Comparison of ENCODE assay signal across 8 cellular contexts in genomic region chr17:74453665-74454196, GRCh38. TPM values are rescaled to one million over a fixed set of nuclear protein-coding genes. Genes with fewer than 3 reads are reported as not detected.
DNase-seq lines count a peak whose midpoint lies in the region; ATAC-seq and TF ChIP-seq lines count a peak whose summit lies in the region.

No MANE protein-coding gene starts in this region.

- intact Hi-C loops in CD14-positive monocyte (cut with micrococcal nuclease) = no loop called here

- peaks cover 9 to 29% (median 11%) of the 10 kb centered on the region in 3 donors for H3K27me3 Mint-ChIP-seq in CD14-positive monocyte (ENCODE audit: low read depth in 3 of 3)

- 5% methylated on average over 7 of the region's 43 CpGs for WGBS in smooth muscle cell (ENCODE audit: low lambda C conversion rate)

- H3K4me3 ChIP-seq in right atrium auricular region (peak overlapping the region; percentile 28 to 53), smooth muscle cell (peak overlapping the region; percentile 44)

- H3K27me3 ChIP-seq in right atrium auricular region = no peaks in the 10 kb centered on the region
- no peaks in the 10 kb centered on the region for H3K27me3 ChIP-seq in smooth muscle cell (ENCODE audit: low read depth)

- H3K36me3 Mint-ChIP-seq in CD14-positive monocyte = peaks cover 0 to 2% of the 10 kb centered on the region in 2 donors

- H3K27ac ChIP-seq in right atrium auricular region (peak overlapping the region; percentile 82 to 88), smooth muscle cell (ENCODE audit: low read depth) (no peak overlapping the region)

- H3K9ac ChIP-seq in smooth muscle cell (ENCODE audit: low read depth) = no peak overlapping the region

- ATAC-seq in GM21367 (IDR thresholded peaks at IDR 0.05; ENCODE audit: unreplicated experiment) = peak; percentile 21

- H3K27ac Mint-ChIP-seq in CD14-positive monocyte = no peak overlapping the region

- peaks cover 20% of the 10 kb centered on the region for H3K4me1 Mint-ChIP-seq in CD14-positive monocyte

- no peaks in the 10 kb centered on the region for H3K36me3 ChIP-seq in right atrium auricular region
- no peaks in the 10 kb centered on the region for H3K36me3 ChIP-seq in smooth muscle cell (ENCODE audit: low read depth)

- H3K4me1 ChIP-seq in right atrium auricular region (peaks cover 0 to 48% of the 10 kb centered on the region in 2 donors), smooth muscle cell (ENCODE audit: low read depth) (peaks cover 27% of the 10 kb centered on the region)

- no peaks in the 10 kb centered on the region for H3K79me2 ChIP-seq in smooth muscle cell (ENCODE audit: low read depth)

- no peaks in the 10 kb centered on the region for H4K20me1 ChIP-seq in smooth muscle cell (ENCODE audit: low read depth)

- no peaks in the 10 kb centered on the region for H3K9me3 ChIP-seq in right atrium auricular region
- no peaks in the 10 kb centered on the region for H3K9me3 ChIP-seq in smooth muscle cell (replicated peaks; ENCODE audit: low read depth)

- no peak overlapping the region for H2AFZ ChIP-seq in smooth muscle cell (ENCODE audit: low read depth)

- H3K4me2 ChIP-seq in smooth muscle cell = peak overlapping the region; percentile 91

- H3F3A ChIP-seq in smooth muscle cell (ENCODE audit: low read depth) = no peaks in the 10 kb centered on the region

- TF ChIP-seq CTCF in CD14-positive monocyte (IDR thresholded peaks at IDR 0.05) (no peak), right atrium auricular region (IDR thresholded peaks at IDR 0.05) (no peak), smooth muscle cell (IDR thresholded peaks at IDR 0.05; ENCODE audit: borderline replicate concordance, insufficient read depth, poor library complexity, severe bottlenecking) (peak; percentile 4)

- no peak for DNase-seq in CD14-positive monocyte (ENCODE audit: low spot score)
- peak; percentile 69 for DNase-seq in NCI-H1048 (lab: John Stamatoyannopoulos, UW)
- DNase-seq in activated effector memory CD4-positive, alpha-beta T cell treated with Interleukin-2 at 50 U/mL for 16 hours = peak; percentile 61
- DNase-seq in right atrium auricular region (ENCODE audit: low spot score) = no peak
- no peak for DNase-seq in smooth muscle cell (lab: John Stamatoyannopoulos, UW; ENCODE audit: unreplicated experiment)
- DNase-seq in retina = no peak
- no peak for DNase-seq in OCI-M2 (lab: John Stamatoyannopoulos, UW; ENCODE audit: unreplicated experiment)

- no peaks in the 10 kb centered on the region for H3K9me3 Mint-ChIP-seq in CD14-positive monocyte

- peak overlapping the region; percentile 39 to 76 for H3K4me3 Mint-ChIP-seq in CD14-positive monocyte

RNA-seq across cellular contexts. Expression of gene CD300A, which starts 12.7 kb away (rescaled TPM):
- polyA plus RNA-seq in CD14-positive monocyte (100 to 1,000 TPM; 212 to 222 TPM), smooth muscle cell (0.76 TPM in 1 of 2 replicates, not detected in the other)
- total RNA-seq in right atrium auricular region (1 to 10 TPM; 2.0 to 7.8 TPM), smooth muscle cell (not detected in 2 replicates)

RNA-seq across cellular contexts. Expression of gene GPRC5C, which starts 21.8 kb away (rescaled TPM):
- 1 to 10 TPM in 1 of 2 donors, under 1 TPM in 1; 0.47 to 1.9 TPM for polyA plus RNA-seq in CD14-positive monocyte
- total RNA-seq in right atrium auricular region = 10 to 100 TPM; 39.0 to 48.0 TPM
- total RNA-seq in smooth muscle cell = 57.0 and 64.5 TPM in 2 replicates
- polyA plus RNA-seq in smooth muscle cell = 96.9 and 103 TPM in 2 replicates

Comparison
In these comparisons a context has a peak if more than half of its experiments do, and no peak if none do; other contexts are left out.
1. DNase-seq: peak in NCI-H1048 (single experiment) and activated effector memory CD4-positive, alpha-beta T cell treated with Interleukin-2 at 50 U/mL for 16 hours (single experiment); none in CD14-positive monocyte (single experiment), right atrium auricular region (single experiment), smooth muscle cell (single experiment), retina (single experiment) and OCI-M2 (single experiment).